In genomic region chr20:44491635-44492395, GRCh38 we compare ENCODE assay signal across 9 cellular contexts. TPM values are rescaled to one million over a fixed set of nuclear protein-coding genes. Genes with fewer than 3 reads are reported as not detected.
DNase-seq lines count a peak whose midpoint lies in the region; FAIRE-seq and TF ChIP-seq lines count a peak whose summit lies in the region.
"Had no signal": no experiment of that assay in that cellular context is flagged by ENCODE, and none has a peak within 500 bp of the region (broad histone marks: within the 10 kb centered on the region; RNA-seq: fewer than 3 reads in every experiment).

No MANE protein-coding gene starts in this region.

- H3K27me3 ChIP-seq in astrocyte (ENCODE audit: insufficient read depth, low read length) (no peaks in the 10 kb centered on the region), thyroid gland (no peaks in the 10 kb centered on the region)

- 74 to 77% methylated on average over 5 of the region's 5 CpGs for WGBS in thyroid gland, 2 donors

- peaks cover 33% of the 10 kb centered on the region for H3K4me1 Mint-ChIP-seq in astrocyte (ENCODE audit: low read depth, unreplicated experiment)
- H3K4me1 Mint-ChIP-seq in immature natural killer cell = peaks cover 41 to 56% of the 10 kb centered on the region in 2 donors

- H4K20me1 ChIP-seq in astrocyte (ENCODE audit: insufficient read depth, low read length) = no peaks in the 10 kb centered on the region

- no peak overlapping the region for H2AFZ ChIP-seq in astrocyte (ENCODE audit: low read depth, low read length)

- no peak overlapping the region for H3K4me3 ChIP-seq in astrocyte (ENCODE audit: insufficient read depth, low read depth, low read length)
- H3K4me3 ChIP-seq in thyroid gland (replicated peaks in 1 of 3) = no peak overlapping the region

- H3K27ac Mint-ChIP-seq in astrocyte (ENCODE audit: unreplicated experiment) (peak overlapping the region; percentile 59), immature natural killer cell (peak overlapping the region; percentile 74 to 97 (median 94))

- intact Hi-C loops in thyroid gland (cut with DNase I) = no loop called here

- FAIRE-seq in astrocyte (lab: Jason Lieb, UNC) = no peak

- H3K4me3 Mint-ChIP-seq in astrocyte (ENCODE audit: unreplicated experiment) (no peak overlapping the region), immature natural killer cell (peak overlapping the region; percentile 70 to 85 (median 78))

- DNase-seq in activated gamma-delta T cell treated with Interleukin-2 at 50 U/mL for 16 hours = peak; percentile 46
- DNase-seq in activated gamma-delta T cell (lab: John Stamatoyannopoulos, UW) = no peak
- no peak for DNase-seq in astrocyte (ENCODE audit: low read depth)
- peak; percentile 66 to 76 (median 72) for DNase-seq in immature natural killer cell
- DNase-seq in thyroid gland = peak; percentile 22 to 24
- DNase-seq in COR-L47 (lab: John Stamatoyannopoulos, UW) = no peak
- no peak for DNase-seq in 8988T
- DNase-seq in NCI-H526 (lab: John Stamatoyannopoulos, UW) = no peak
- DNase-seq: AML-193 had no signal

- H3K4me1 ChIP-seq in astrocyte (ENCODE audit: insufficient read depth, low read length) (peaks cover 38% of the 10 kb centered on the region), thyroid gland (peaks cover 32 to 53% of the 10 kb centered on the region in 2 donors)

- H3K79me2 ChIP-seq in astrocyte (ENCODE audit: insufficient read depth, low read length) = no peaks in the 10 kb centered on the region

- no peaks in the 10 kb centered on the region for H3K9me3 ChIP-seq in astrocyte (ENCODE audit: insufficient read depth, low read depth, low read length)
- no peaks in the 10 kb centered on the region for H3K9me3 ChIP-seq in thyroid gland

- no peaks in the 10 kb centered on the region for H3K27me3 Mint-ChIP-seq in astrocyte (ENCODE audit: low read depth, unreplicated experiment)
- peaks cover 2 to 6% (median 4%) of the 10 kb centered on the region in 3 donors for H3K27me3 Mint-ChIP-seq in immature natural killer cell (ENCODE audit: low read depth in 3 of 3)

- TF ChIP-seq POLR2A in thyroid gland (IDR thresholded peaks at IDR 0.05) = no peak

- H3K36me3 Mint-ChIP-seq in astrocyte (ENCODE audit: low read depth, unreplicated experiment) (peaks cover 19% of the 10 kb centered on the region), immature natural killer cell (peaks cover 23 to 53% (median 33%) of the 10 kb centered on the region in 3 donors)

- H3K27ac ChIP-seq in astrocyte (ENCODE audit: low read depth, low read length) (peak overlapping the region; percentile 78), thyroid gland (peak overlapping the region; percentile 29 to 88 (median 66))

- H3K9me3 Mint-ChIP-seq in astrocyte (ENCODE audit: unreplicated experiment) (no peaks in the 10 kb centered on the region), immature natural killer cell (no peaks in the 10 kb centered on the region)

- TF ChIP-seq CTCF in astrocyte (IDR thresholded peaks at IDR 0.05; ENCODE audit: insufficient read depth, low read depth, low read length) = no peak
- no peak for TF ChIP-seq CTCF in thyroid gland (IDR thresholded peaks at IDR 0.05)

- H3K36me3 ChIP-seq in astrocyte (ENCODE audit: insufficient read depth, low read length) (peaks cover 24% of the 10 kb centered on the region), thyroid gland (peaks cover 14 to 31% of the 10 kb centered on the region in 2 donors)

- H3K4me2 ChIP-seq in astrocyte (ENCODE audit: low read length) = peak overlapping the region; percentile 14

- H3K9ac ChIP-seq in astrocyte (ENCODE audit: low read length) = peak overlapping the region; percentile 60

RNA-seq across cellular contexts. Expression of gene TTPAL, which starts 16.1 kb away (rescaled TPM):
- 23.3 and 25.2 TPM in 2 replicates for total RNA-seq in astrocyte
- polyA plus RNA-seq in immature natural killer cell = 10 to 100 TPM in 1 of 3 donors, 1 to 10 TPM in 2; 5.0 to 13.8 (median 5.6) TPM
- total RNA-seq in thyroid gland = 10 to 100 TPM; 14.2 to 27.7 (median 22.3) TPM

RNA-seq across cellular contexts. Expression of gene SERINC3, which starts 30.1 kb away (rescaled TPM):
- total RNA-seq in astrocyte (94.3 and 107 TPM in 2 replicates), thyroid gland (100 to 1,000 TPM; 113 to 140 (median 137) TPM)
- 100 to 1,000 TPM; 180 to 266 (median 215) TPM for polyA plus RNA-seq in immature natural killer cell

Comparison
In these comparisons a context has a peak if more than half of its experiments do, and no peak if none do; other contexts are left out.
1. DNase-seq: peak in activated gamma-delta T cell treated with Interleukin-2 at 50 U/mL for 16 hours (single experiment), immature natural killer cell (3 of 3) and thyroid gland (2 of 2); none in activated gamma-delta T cell (single experiment), astrocyte (single experiment), COR-L47 (single experiment), 8988T (single experiment) and NCI-H526 (0 of 2).